Comparison of ENCODE assay signal across 9 cellular contexts in the genomic region with DNA sequence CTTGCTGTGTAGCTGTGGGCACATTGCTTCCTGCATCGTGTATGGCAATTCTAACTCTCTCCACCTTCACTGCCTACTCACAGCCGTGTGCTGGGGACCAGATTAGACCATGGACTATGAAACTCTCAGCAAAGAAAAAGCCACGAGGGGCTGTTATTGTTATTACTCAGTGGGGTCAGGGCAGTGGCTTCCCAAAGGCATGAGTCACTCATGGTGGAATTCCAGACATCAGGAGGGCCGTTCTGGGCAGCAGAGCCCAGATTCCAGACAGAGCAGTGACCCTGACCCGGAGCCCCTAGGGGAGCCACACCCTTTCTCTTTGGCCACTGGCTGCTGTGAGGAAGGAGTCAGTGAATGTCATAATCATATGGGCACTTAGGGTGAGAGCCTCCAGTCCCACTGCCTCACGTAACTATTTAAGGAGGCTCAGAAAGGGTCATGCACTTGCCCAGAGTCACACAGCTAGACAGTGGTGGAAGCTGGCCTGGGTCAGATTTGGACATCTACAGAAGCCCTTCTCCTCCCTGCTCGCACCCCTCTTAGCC. TPM values are rescaled to one million over a fixed set of nuclear protein-coding genes. Genes with fewer than 3 reads are reported as not detected.
DNase-seq lines count a peak whose midpoint lies in the region; ATAC-seq, FAIRE-seq and TF ChIP-seq lines count a peak whose summit lies in the region.
"Had no signal": no experiment of that assay in that cellular context is flagged by ENCODE, and none has a peak within 500 bp of the region (broad histone marks: within the 10 kb centered on the region; RNA-seq: fewer than 3 reads in every experiment).

No MANE protein-coding gene starts in this region.

- intact Hi-C loops in pancreas (cut with DNase I) (no loop called here), natural killer cell (cut with micrococcal nuclease) (no loop called here), posterior cingulate gyrus (cut with DNase I) (no loop called here)

- no peaks in the 10 kb centered on the region for H3K9me3 Mint-ChIP-seq in natural killer cell

- H3K27ac ChIP-seq in pancreas, result no peak overlapping the region

- DNase-seq in Daoy (ENCODE audit: low read depth) (peak; percentile 92), fibroblast of villous mesenchyme (ENCODE audit: low read depth) (peak; percentile 98), pancreas (peak in 3 of 6 donors; percentile 19 to 39 (median 34)), NCI-H82 (lab: John Stamatoyannopoulos, UW) (no peak), natural killer cell (no peak), posterior cingulate gyrus (no peak)
- no peak for DNase-seq in activated CD4-positive, alpha-beta T cell treated with anti-CD3 and anti-CD28 coated beads for 48 hours

- no peak overlapping the region for H3K4me3 Mint-ChIP-seq in natural killer cell

- H3K27me3 ChIP-seq in pancreas, result no peaks in the 10 kb centered on the region

- no peak overlapping the region for H3K4me3 ChIP-seq in fibroblast of villous mesenchyme (ENCODE audit: low read depth, low read length)
- H3K4me3 ChIP-seq in pancreas, result no peak overlapping the region

- no peaks in the 10 kb centered on the region for H3K36me3 Mint-ChIP-seq in natural killer cell

- H3K36me3 ChIP-seq in pancreas, result no peaks in the 10 kb centered on the region

- H3K9me3 ChIP-seq in pancreas, result no peaks in the 10 kb centered on the region

- no peak overlapping the region for H3K27ac Mint-ChIP-seq in natural killer cell

- peak; percentile 86 for ATAC-seq in SK-N-SH treated with all-trans-retinoic acid at 6 μM for 48 hours
- peak in 3 of 4 donors; percentile 73 to 76 (median 75) for ATAC-seq in pancreas
- ATAC-seq in natural killer cell, result no peak

- no peak for FAIRE-seq in pancreas (lab: Jason Lieb, UNC)
- FAIRE-seq: colon had no signal

- H3K4me1 Mint-ChIP-seq in natural killer cell, result no peaks in the 10 kb centered on the region

- peaks cover 0 to 3% (median 0%) of the 10 kb centered on the region in 3 donors for H3K4me1 ChIP-seq in pancreas

- peaks cover 4 to 14% of the 10 kb centered on the region in 2 donors for H3K27me3 Mint-ChIP-seq in natural killer cell (ENCODE audit: low read depth in 2 of 2)

- no peak for TF ChIP-seq CTCF in fibroblast of villous mesenchyme (IDR thresholded peaks at IDR 0.05; ENCODE audit: insufficient read depth, low read depth, low read length)
- no peak for TF ChIP-seq CTCF in pancreas (IDR thresholded peaks at IDR 0.05)
- TF ChIP-seq CTCF in natural killer cell (IDR thresholded peaks at IDR 0.05), result no peak

- 43 to 46% methylated on average over 7 of the region's 7 CpGs for WGBS in pancreas, 2 donors

TF ChIP-seq in SK-N-SH treated with all-trans-retinoic acid at 6 μM for 48 hours, 23 proteins besides CTCF, POLR2A, EP300 and RAD21:
- no peak for TF ChIP-seq ZNF565 (CRISPR knock-in tag; conservative IDR thresholded peaks at IDR 0.05; ENCODE audit: low read depth)
- no peak for TF ChIP-seq ARNTL (CRISPR knock-in tag; IDR thresholded peaks at IDR 0.05; ENCODE audit: borderline replicate concordance, low read depth)
- TF ChIP-seq ESRRG (CRISPR knock-in tag; IDR thresholded peaks at IDR 0.05), result no peak
- peak; percentile 66 for TF ChIP-seq ISL1 (CRISPR knock-in tag; IDR thresholded peaks at IDR 0.05)
- 0 out of 2 replicates have a peak, but pooled peaks have one; percentile 36 for TF ChIP-seq CSDC2 (CRISPR knock-in tag; IDR thresholded peaks at IDR 0.05)
- TF ChIP-seq GLIS3 (CRISPR knock-in tag; IDR thresholded peaks at IDR 0.05), result no peak
- TF ChIP-seq CSRNP3 (CRISPR knock-in tag; IDR thresholded peaks at IDR 0.05), result no peak
- no peak for TF ChIP-seq PPARA (CRISPR knock-in tag; IDR thresholded peaks at IDR 0.05; ENCODE audit: borderline replicate concordance)
- TF ChIP-seq BACH2 (CRISPR knock-in tag; IDR thresholded peaks at IDR 0.05; ENCODE audit: borderline replicate concordance), result no peak
- TF ChIP-seq TCF4 (CRISPR knock-in tag; IDR thresholded peaks at IDR 0.05; ENCODE audit: borderline replicate concordance), result no peak
- TF ChIP-seq, protein P1, sequence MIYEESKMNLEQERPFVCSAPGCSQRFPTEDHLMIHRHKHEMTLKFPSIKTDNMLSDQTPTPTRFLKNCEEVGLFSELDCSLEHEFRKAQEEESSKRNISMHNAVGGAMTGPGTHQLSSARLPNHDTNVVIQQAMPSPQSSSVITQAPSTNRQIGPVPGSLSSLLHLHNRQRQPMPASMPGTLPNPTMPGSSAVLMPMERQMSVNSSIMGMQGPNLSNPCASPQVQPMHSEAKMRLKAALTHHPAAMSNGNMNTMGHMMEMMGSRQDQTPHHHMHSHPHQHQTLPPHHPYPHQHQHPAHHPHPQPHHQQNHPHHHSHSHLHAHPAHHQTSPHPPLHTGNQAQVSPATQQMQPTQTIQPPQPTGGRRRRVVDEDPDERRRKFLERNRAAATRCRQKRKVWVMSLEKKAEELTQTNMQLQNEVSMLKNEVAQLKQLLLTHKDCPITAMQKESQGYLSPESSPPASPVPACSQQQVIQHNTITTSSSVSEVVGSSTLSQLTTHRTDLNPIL (CRISPR knock-in tag; IDR thresholded peaks at IDR 0.05; ENCODE audit: low read depth), result peak; percentile 52; the same call in 1 of the 2 replicates
- no peak for TF ChIP-seq ZNF70 (CRISPR knock-in tag; IDR thresholded peaks at IDR 0.05)
- TF ChIP-seq PATZ1 (CRISPR knock-in tag; IDR thresholded peaks at IDR 0.05; ENCODE audit: borderline replicate concordance), result no peak
- no peak for TF ChIP-seq ZFP30 (CRISPR knock-in tag; IDR thresholded peaks at IDR 0.05)
- peak; percentile 63; the same call in 1 of the 2 replicates for TF ChIP-seq ZFP3 (CRISPR knock-in tag; IDR thresholded peaks at IDR 0.05)
- TF ChIP-seq ZNF8 (CRISPR knock-in tag; IDR thresholded peaks at IDR 0.05), result no peak
- TF ChIP-seq POU6F1 (CRISPR knock-in tag; IDR thresholded peaks at IDR 0.05; ENCODE audit: borderline replicate concordance, low read depth), result no peak
- no peak for TF ChIP-seq TOX (CRISPR knock-in tag; IDR thresholded peaks at IDR 0.05; ENCODE audit: borderline replicate concordance)
- TF ChIP-seq RARB (CRISPR knock-in tag; IDR thresholded peaks at IDR 0.05), result no peak
- no peak for TF ChIP-seq ZC3H10 (CRISPR knock-in tag; IDR thresholded peaks at IDR 0.05)

RNA-seq across cellular contexts. Expression of gene CCN5, which starts 22.2 kb away (rescaled TPM):
- total RNA-seq in Daoy (2014; rRNA removed; shearing (Covaris generic)), result not detected in 2 replicates
- total RNA-seq in fibroblast of villous mesenchyme (0.32 and 1.7 TPM in 2 replicates), pancreas (1 to 10 TPM in 5 of 6 donors, under 1 TPM in 1; 0.14 to 3.3 (median 1.3) TPM), natural killer cell (not detected)
- 1 to 10 TPM; 3.3 to 6.4 TPM for polyA plus RNA-seq in pancreas

RNA-seq across cellular contexts. Expression of gene ADA, which starts 41.5 kb away (rescaled TPM):
- 4.7 and 6.3 TPM in 2 replicates for total RNA-seq in Daoy (2014; rRNA removed; shearing (Covaris generic))
- total RNA-seq in fibroblast of villous mesenchyme, result 6.4 and 10.4 TPM in 2 replicates
- 1 to 10 TPM; 2.9 to 5.9 (median 3.2) TPM for total RNA-seq in pancreas
- polyA plus RNA-seq in pancreas, result 1 to 10 TPM; 5.1 to 6.0 TPM
- 10 to 100 TPM; 71.7 to 94.2 (median 73.9) TPM for total RNA-seq in natural killer cell

RNA-seq across cellular contexts. Expression of gene KCNK15, which starts 52.7 kb away (rescaled TPM):
- 1.3 TPM in 1 of 2 replicates, not detected in the other for total RNA-seq in Daoy (2014; rRNA removed; shearing (Covaris generic))
- 0.32 and 1.7 TPM in 2 replicates for total RNA-seq in fibroblast of villous mesenchyme
- 1 to 10 TPM in 3 of 6 donors, under 1 TPM in 3; 0.75 to 2.5 (median 1.4) TPM for total RNA-seq in pancreas
- 1 to 10 TPM in 1 of 2 donors, under 1 TPM in 1; 0.42 to 1.1 TPM for polyA plus RNA-seq in pancreas
- not detected for total RNA-seq in natural killer cell

Comparison
In these comparisons a context has a peak if more than half of its experiments do, and no peak if none do; other contexts are left out.
1. DNase-seq: peak in Daoy (single experiment) and fibroblast of villous mesenchyme (single experiment); none in NCI-H82 (single experiment), natural killer cell (single experiment), activated CD4-positive, alpha-beta T cell treated with anti-CD3 and anti-CD28 coated beads for 48 hours (single experiment) and posterior cingulate gyrus (0 of 10).
2. ATAC-seq: peak in SK-N-SH treated with all-trans-retinoic acid at 6 μM for 48 hours (single experiment) and pancreas (3 of 4); none in natural killer cell (0 of 3).